Comparison of ENCODE assay signal across 11 cellular contexts in the genomic region with DNA sequence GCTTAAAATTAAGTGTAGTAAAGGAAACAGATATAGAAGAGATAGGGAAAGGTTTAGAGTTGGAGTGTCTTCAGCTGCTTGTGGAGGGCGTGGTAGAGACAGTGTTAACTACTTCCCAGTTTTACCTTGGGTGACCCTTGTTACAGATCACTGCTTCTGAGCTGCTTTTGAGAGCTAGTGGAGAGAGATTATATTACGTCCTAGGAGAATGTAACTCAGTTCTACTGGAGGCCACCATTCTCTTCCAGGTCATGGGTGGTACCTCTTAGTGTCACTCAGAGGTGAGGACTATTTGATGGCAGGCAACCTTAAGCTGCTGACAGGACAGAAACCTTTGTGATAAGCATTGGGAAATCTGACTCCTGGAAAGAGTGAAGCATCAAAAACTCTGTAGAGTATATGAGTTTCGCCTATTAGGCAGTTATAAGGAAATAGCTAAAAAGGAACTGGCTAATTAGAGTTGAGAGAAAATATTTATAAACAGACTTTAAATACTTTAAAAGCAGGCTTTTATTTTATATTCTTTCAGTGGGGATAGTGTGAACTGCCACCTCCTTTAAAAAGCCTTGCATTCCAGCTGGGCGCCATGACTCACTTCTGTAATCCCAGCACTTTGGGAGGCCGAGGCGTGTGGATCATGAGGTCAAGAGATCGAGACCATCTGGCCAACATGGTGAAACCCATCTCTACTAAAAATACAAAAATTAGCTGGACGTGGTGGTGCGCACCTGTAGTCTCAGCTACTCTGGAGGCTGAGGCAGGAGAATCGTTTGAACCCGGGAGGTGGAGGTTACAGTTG.
DNase-seq lines count a peak whose midpoint lies in the region; ATAC-seq and TF ChIP-seq lines count a peak whose summit lies in the region.
"Had no signal": no experiment of that assay in that cellular context is flagged by ENCODE, and none has a peak within 500 bp of the region (broad histone marks: within the 10 kb centered on the region; RNA-seq: fewer than 3 reads in every experiment).

No MANE protein-coding gene starts in this region.

- H3K4me1 ChIP-seq in HCT116 (ENCODE audit: control insufficient read depth in 1 of 2, insufficient read depth in 2 of 2, low read length in 2 of 2) (peaks cover 14% of the 10 kb centered on the region in 2 experiments), PC-3 (ENCODE audit: insufficient read depth, low read length) (peaks cover 10% of the 10 kb centered on the region; the same call in 1 of the 2 replicates)

- in situ Hi-C loops in GM13976 (cut with MboI; ENCODE audit: low sequenced_read_pairs, unreplicated experiment): no loop called here

- H3K27ac Mint-ChIP-seq in CD14-positive monocyte: peak overlapping the region in 6 of 7 donors; percentile 15 to 66 (median 47)
- no peak overlapping the region for H3K27ac Mint-ChIP-seq in activated CD4-positive, alpha-beta T cell treated with anti-CD3 and anti-CD28 coated beads, Interleukin-2, amount 10 ng/mL, durations not matched to agents 24 days and 14 days
- H3K27ac Mint-ChIP-seq: activated CD8-positive, alpha-beta T cell treated with anti-CD3 and anti-CD28 coated beads for 36 hours had no signal

- peak overlapping the region; percentile 13 for H3K4me2 ChIP-seq in HCT116 (ENCODE audit: low read length)
- H3K4me2 ChIP-seq in PC-3 (ENCODE audit: low read length): no peak overlapping the region

- intact Hi-C loops in CD14-positive monocyte (cut with micrococcal nuclease) (no loop called here), HCT116 (cut with micrococcal nuclease) (no loop called here), PC-3 (cut with micrococcal nuclease) (no loop called here)
- intact Hi-C loops in activated CD4-positive, alpha-beta T cell treated with anti-CD3 and anti-CD28 coated beads, Interleukin-2, amount 10 ng/mL, durations not matched to agents 24 days and 14 days (cut with micrococcal nuclease): loop anchor here (5.0 kb wide), 1 partner anchor 35 kb away; no protein-coding TSS in a partner anchor

- H3K9ac ChIP-seq in HCT116 (ENCODE audit: low read length) (no peak overlapping the region), PC-3 (ENCODE audit: low read length) (no peak overlapping the region)

- TF ChIP-seq POLR2A in HCT116 (IDR thresholded peaks at IDR 0.05; ENCODE audit: borderline replicate concordance, extremely low read depth, insufficient read depth, insufficient read length): no peak

- H3K27ac ChIP-seq in HCT116 (ENCODE audit: low read depth, low read length) (no peak overlapping the region), PC-3 (ENCODE audit: low read length) (no peak overlapping the region)
- H3K27ac ChIP-seq: skin epidermis had no signal

- no peaks in the 10 kb centered on the region for H3K9me3 Mint-ChIP-seq in CD14-positive monocyte
- no peaks in the 10 kb centered on the region for H3K9me3 Mint-ChIP-seq in activated CD4-positive, alpha-beta T cell treated with anti-CD3 and anti-CD28 coated beads, Interleukin-2, amount 10 ng/mL, durations not matched to agents 24 days and 14 days
- H3K9me3 Mint-ChIP-seq: activated CD8-positive, alpha-beta T cell treated with anti-CD3 and anti-CD28 coated beads for 36 hours had no signal

- DNase-seq in CD14-positive monocyte (ENCODE audit: low spot score) (no peak), HCT116 (ENCODE audit: low read depth, low spot score) (no peak), PC-3 (no peak), iPS-NIHi7 (ENCODE audit: extremely low spot score) (peak; percentile 11), MG63 (no peak), GM13976 (ENCODE audit: low spot score) (no peak)
- DNase-seq in activated CD4-positive, alpha-beta T cell treated with anti-CD3 and anti-CD28 coated beads, Interleukin-2, amount 10 ng/mL, durations not matched to agents 24 days and 14 days: no peak
- DNase-seq: activated CD8-positive, alpha-beta T cell treated with anti-CD3 and anti-CD28 coated beads for 36 hours; DND-41 had no signal

- no peak overlapping the region for H2AFZ ChIP-seq in HCT116 (ENCODE audit: low read depth, low read length, poor library complexity, severe bottlenecking)
- no peak overlapping the region for H2AFZ ChIP-seq in PC-3 (ENCODE audit: low read length)

- no peak overlapping the region for H3K4me3 Mint-ChIP-seq in CD14-positive monocyte
- H3K4me3 Mint-ChIP-seq in activated CD4-positive, alpha-beta T cell treated with anti-CD3 and anti-CD28 coated beads, Interleukin-2, amount 10 ng/mL, durations not matched to agents 24 days and 14 days: no peak overlapping the region
- H3K4me3 Mint-ChIP-seq: activated CD8-positive, alpha-beta T cell treated with anti-CD3 and anti-CD28 coated beads for 36 hours had no signal

- H3K4me1 Mint-ChIP-seq in CD14-positive monocyte: peaks cover 16% of the 10 kb centered on the region
- H3K4me1 Mint-ChIP-seq in activated CD4-positive, alpha-beta T cell treated with anti-CD3 and anti-CD28 coated beads, Interleukin-2, amount 10 ng/mL, durations not matched to agents 24 days and 14 days: peaks cover 43% of the 10 kb centered on the region

- no peaks in the 10 kb centered on the region for H3F3A ChIP-seq in PC-3 (ENCODE audit: low read length, unreplicated experiment)

- RAD21 ChIA-PET in HCT116 (lab: Charles Lee; ENCODE audit: low non-redundant PET in 1 of 2, low total read pairs in 2 of 2, uncharacterized antibody in 2 of 2, unreplicated experiment in 2 of 2): no interaction called here

- H3K9me3 ChIP-seq in HCT116 (ENCODE audit: control insufficient read depth in 1 of 2, insufficient read depth in 1 of 2, low read depth in 1 of 2, low read length in 2 of 2): no peaks in the 10 kb centered on the region
- no peaks in the 10 kb centered on the region for H3K9me3 ChIP-seq in PC-3 (ENCODE audit: low read length)
- H3K9me3 ChIP-seq in MG63: no peaks in the 10 kb centered on the region

- no peak for TF ChIP-seq RAD21 in HCT116 (IDR thresholded peaks at IDR 0.05; ENCODE audit: low read depth)

- no peak for TF ChIP-seq CTCF in CD14-positive monocyte (IDR thresholded peaks at IDR 0.05)
- no peak for TF ChIP-seq CTCF in HCT116 (IDR thresholded peaks at IDR 0.05 in 2 of 3, conservative IDR thresholded peaks at IDR 0.05 in 1 of 3; ENCODE audit: borderline replicate concordance in 1 of 3, insufficient read depth in 1 of 3, low read depth in 2 of 3, low read length in 2 of 3)
- no peak for TF ChIP-seq CTCF in PC-3 (conservative IDR thresholded peaks at IDR 0.05; ENCODE audit: low read depth, low read length)
- no peak for TF ChIP-seq CTCF in GM13976 (IDR thresholded peaks at IDR 0.05; ENCODE audit: borderline replicate concordance, control extremely low read depth, extremely low read depth, insufficient read depth, missing control alignments)

- H3K9me2 ChIP-seq in HCT116 (ENCODE audit: insufficient read depth) (no peaks in the 10 kb centered on the region), PC-3 (replicated peaks; ENCODE audit: low read length) (no peaks in the 10 kb centered on the region)

- H3K36me3 ChIP-seq in HCT116 (ENCODE audit: control insufficient read depth in 1 of 2, insufficient read depth in 2 of 2, low read length in 2 of 2) (no peaks in the 10 kb centered on the region), PC-3 (ENCODE audit: low read depth, low read length) (no peaks in the 10 kb centered on the region; the same call in 1 of the 2 replicates), MG63 (peaks cover 10% of the 10 kb centered on the region)

- peaks cover 0 to 1% (median 0%) of the 10 kb centered on the region in 3 donors for H3K27me3 Mint-ChIP-seq in CD14-positive monocyte (ENCODE audit: low read depth in 3 of 3)
- no peaks in the 10 kb centered on the region for H3K27me3 Mint-ChIP-seq in activated CD4-positive, alpha-beta T cell treated with anti-CD3 and anti-CD28 coated beads, Interleukin-2, amount 10 ng/mL, durations not matched to agents 24 days and 14 days
- H3K27me3 Mint-ChIP-seq: activated CD8-positive, alpha-beta T cell treated with anti-CD3 and anti-CD28 coated beads for 36 hours had no signal

- BruUV-seq in HCT116 (replicated peaks; lab: Mats Ljungman, UMichigan) (no TSS peak), PC-3 (replicated peaks; lab: Mats Ljungman, UMichigan) (no TSS peak)

- H4K20me1 ChIP-seq in HCT116 (ENCODE audit: insufficient read depth) (peaks cover 6% of the 10 kb centered on the region; the same call in 1 of the 2 replicates), PC-3 (ENCODE audit: low read length) (no peaks in the 10 kb centered on the region)

- ATAC-seq in HCT116 (peak; percentile 70), PC-3 (peak; percentile 45; the same call in 1 of the 2 replicates), GM21360 (IDR thresholded peaks at IDR 0.05; ENCODE audit: unreplicated experiment) (no peak)

- CTCF ChIA-PET in HCT116 (lab: Charles Lee): no interaction called here
- CTCF ChIA-PET in PC-3 (lab: Charles Lee): interaction anchor here (0.7 kb wide), 1 partner anchor 230 kb away, joined by 3 read pairs; no protein-coding TSS in a partner anchor

- H3K79me2 ChIP-seq in HCT116 (ENCODE audit: insufficient read depth, low read length): peaks cover 59% of the 10 kb centered on the region
- H3K79me2 ChIP-seq in PC-3 (ENCODE audit: low read length): 0 out of 2 replicates have a peak, but pooled peaks cover 16% of the 10 kb centered on the region

- peaks cover 20 to 38% of the 10 kb centered on the region in 2 donors for H3K36me3 Mint-ChIP-seq in CD14-positive monocyte
- peaks cover 28% of the 10 kb centered on the region for H3K36me3 Mint-ChIP-seq in activated CD4-positive, alpha-beta T cell treated with anti-CD3 and anti-CD28 coated beads, Interleukin-2, amount 10 ng/mL, durations not matched to agents 24 days and 14 days (ENCODE audit: low read depth)

- H3K4me3 ChIP-seq in HCT116 (replicated peaks in 1 of 2; ENCODE audit: low read depth in 1 of 2, low read length in 2 of 2) (no peak overlapping the region), PC-3 (ENCODE audit: low read length) (no peak overlapping the region), MG63 (no peak overlapping the region)
- H3K4me3 ChIP-seq: skin epidermis had no signal

- H3K27me3 ChIP-seq in HCT116 (ENCODE audit: insufficient read depth, low read length) (no peaks in the 10 kb centered on the region), PC-3 (ENCODE audit: low read length) (no peaks in the 10 kb centered on the region), MG63 (no peaks in the 10 kb centered on the region)

- POLR2A ChIA-PET in HCT116 (lab: Charles Lee) (no interaction called here), PC-3 (lab: Charles Lee; ENCODE audit: unreplicated experiment) (interaction anchor here (0.7 kb wide), 1 partner anchor 602 kb away, joined by 8 read pairs; no protein-coding TSS in a partner anchor)

TF ChIP-seq in HCT116, 20 proteins besides CTCF, POLR2A, EP300 and RAD21 (continues in another document):
- no peak for TF ChIP-seq ELF1 (IDR thresholded peaks at IDR 0.05; ENCODE audit: borderline replicate concordance, low read depth)
- TF ChIP-seq POLR2AphosphoS5 (IDR thresholded peaks at IDR 0.05; ENCODE audit: low read depth, low read length): no peak
- no peak for TF ChIP-seq ZFX (IDR thresholded peaks at IDR 0.05)
